12 cellular contexts compared by ENCODE assay signal in the genomic region with DNA sequence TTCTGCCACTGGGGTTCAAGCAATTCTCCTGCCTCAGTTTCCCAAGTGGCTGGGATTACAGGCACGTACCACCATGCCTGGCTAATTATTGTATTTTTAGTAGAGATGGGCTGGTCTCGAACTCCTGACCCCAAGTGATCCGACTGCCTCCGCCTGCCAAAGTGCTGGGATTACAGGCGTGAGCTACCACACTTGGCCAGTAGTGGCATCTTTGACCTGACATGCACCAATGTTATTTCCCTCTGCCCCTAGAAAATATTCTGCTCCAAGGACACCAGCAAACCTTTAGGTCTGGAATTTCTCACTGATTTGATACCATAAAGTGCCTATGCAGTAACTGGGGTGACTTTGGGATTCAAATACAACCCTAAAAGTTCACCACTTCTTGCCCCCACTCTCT.
DNase-seq lines count a peak whose midpoint lies in the region; ATAC-seq, FAIRE-seq and TF ChIP-seq lines count a peak whose summit lies in the region.
"Had no signal": no experiment of that assay in that cellular context is flagged by ENCODE, and none has a peak within 500 bp of the region (broad histone marks: within the 10 kb centered on the region; RNA-seq: fewer than 3 reads in every experiment).

No MANE protein-coding gene starts in this region.

- no peak for ATAC-seq in activated naive CD8-positive, alpha-beta T cell treated with anti-CD3 and anti-CD28 coated beads, Interleukin-2, amount 50 U/mL, for 24 hours
- ATAC-seq in GM19467 (IDR thresholded peaks at IDR 0.05; ENCODE audit: unreplicated experiment) = no peak
- ATAC-seq in GM18909 (IDR thresholded peaks at IDR 0.05; ENCODE audit: poor library complexity, unreplicated experiment) = no peak

- H3K79me2 ChIP-seq in osteoblast (ENCODE audit: insufficient read depth, low read length) = peaks cover 54% of the 10 kb centered on the region

- H3K4me1 ChIP-seq in BE2C (peaks cover 26% of the 10 kb centered on the region), osteoblast (ENCODE audit: insufficient read depth, low read length) (peaks cover 82% of the 10 kb centered on the region)

- H3K4me2 ChIP-seq in osteoblast (ENCODE audit: insufficient read depth, low read length) = no peak overlapping the region

- H3K27me3 Mint-ChIP-seq in activated naive CD8-positive, alpha-beta T cell treated with anti-CD3 and anti-CD28 coated beads, Interleukin-2, amount 50 U/mL, for 24 hours = no peaks in the 10 kb centered on the region

- no peaks in the 10 kb centered on the region for H3K27me3 ChIP-seq in BE2C
- H3K27me3 ChIP-seq in osteoblast (ENCODE audit: insufficient read depth, low read length) = no peaks in the 10 kb centered on the region
- H3K27me3 ChIP-seq: cardiac muscle cell had no signal

- FAIRE-seq in GM19239 (lab: Jason Lieb, UNC) = peak; percentile 64

- H2AFZ ChIP-seq in osteoblast (ENCODE audit: low read length) = no peak overlapping the region

- H3K36me3 ChIP-seq in BE2C (peaks cover under 1% of the 10 kb centered on the region; the same call in 1 of the 2 replicates), osteoblast (ENCODE audit: insufficient read depth, low read length) (peaks cover 48% of the 10 kb centered on the region)
- H3K36me3 ChIP-seq: cardiac muscle cell had no signal

- no peaks in the 10 kb centered on the region for H3K9me3 ChIP-seq in BE2C
- H3K9me3 ChIP-seq in osteoblast (ENCODE audit: low read depth, low read length) = no peaks in the 10 kb centered on the region

- peaks cover 49% of the 10 kb centered on the region for H3K36me3 Mint-ChIP-seq in activated naive CD8-positive, alpha-beta T cell treated with anti-CD3 and anti-CD28 coated beads, Interleukin-2, amount 50 U/mL, for 24 hours (ENCODE audit: low read depth)

- no peak overlapping the region for H3K4me3 Mint-ChIP-seq in activated naive CD8-positive, alpha-beta T cell treated with anti-CD3 and anti-CD28 coated beads, Interleukin-2, amount 50 U/mL, for 24 hours
- H3K4me3 Mint-ChIP-seq: nephron progenitor cell had no signal

- H3K9me3 Mint-ChIP-seq in activated naive CD8-positive, alpha-beta T cell treated with anti-CD3 and anti-CD28 coated beads, Interleukin-2, amount 50 U/mL, for 24 hours = peaks cover 4% of the 10 kb centered on the region
- H3K9me3 Mint-ChIP-seq: nephron progenitor cell had no signal

- H3K4me3 ChIP-seq in BE2C (ENCODE audit: low read depth, low read length) = no peak overlapping the region
- no peak overlapping the region for H3K4me3 ChIP-seq in osteoblast (ENCODE audit: insufficient read depth, low read length)
- H3K4me3 ChIP-seq: cardiac muscle cell had no signal

- peaks cover 89% of the 10 kb centered on the region for H3K4me1 Mint-ChIP-seq in activated naive CD8-positive, alpha-beta T cell treated with anti-CD3 and anti-CD28 coated beads, Interleukin-2, amount 50 U/mL, for 24 hours

- DNase-seq in BE2C (no peak), GM19239 (ENCODE audit: insufficient read length, low spot score) (no peak), osteoblast (ENCODE audit: insufficient read length, low spot score, missing footprints) (no peak), putamen (ENCODE audit: low spot score) (no peak), activated gamma-delta T cell (lab: John Stamatoyannopoulos, UW) (no peak)
- DNase-seq in activated naive CD8-positive, alpha-beta T cell treated with anti-CD3 and anti-CD28 coated beads, Interleukin-2, amount 50 U/mL, for 24 hours = no peak
- DNase-seq: activated CD4-positive, CD25-positive, alpha-beta regulatory T cell; NCI-H524 treated with DMSO at 0.1 percent for 48 hours; nephron progenitor cell had no signal

- TF ChIP-seq CTCF in BE2C (IDR thresholded peaks at IDR 0.05; ENCODE audit: low read depth, low read length) (0 out of 2 replicates have a peak, but pooled peaks have one; percentile 12), osteoblast (IDR thresholded peaks at IDR 0.05; ENCODE audit: extremely low read depth, low read depth, low read length) (peak; percentile 7)

- H4K20me1 ChIP-seq in osteoblast (ENCODE audit: insufficient read depth, low read length) = no peaks in the 10 kb centered on the region

- peak overlapping the region; percentile 85 for H3K27ac Mint-ChIP-seq in activated naive CD8-positive, alpha-beta T cell treated with anti-CD3 and anti-CD28 coated beads, Interleukin-2, amount 50 U/mL, for 24 hours

- peak overlapping the region; percentile 90 for H3K27ac ChIP-seq in osteoblast (ENCODE audit: low read depth, low read length)
- H3K27ac ChIP-seq: cardiac muscle cell had no signal
